Comparison of ENCODE assay signal across 11 cellular contexts in genomic region chr6:151682251-151682650, GRCh38.
"Had no signal": no experiment of that assay in that cellular context is flagged by ENCODE, and none has a peak within 500 bp of the region (broad histone marks: within the 10 kb centered on the region; RNA-seq: fewer than 3 reads in every experiment).

No MANE protein-coding gene starts in this region.

- H3K27me3 ChIP-seq: adrenal gland, tibial artery had no signal

- H3K27ac ChIP-seq: tibial artery had no signal

- H3K9me3 ChIP-seq: adrenal gland, tibial artery had no signal

- ATAC-seq: activated naive CD4-positive, alpha-beta T cell treated with anti-CD3 and anti-CD28 coated beads, Interleukin-2, amount 50 U/mL, for 72 hours; stimulated activated naive CD8-positive, alpha-beta T cell treated with anti-CD3 and anti-CD28 coated beads, Interleukin-15, Interleukin-2, amounts not matched to agents 100 U/mL and 50 U/mL, for 24 hours had no signal

- DNase-seq: activated CD4-positive, CD25-positive, alpha-beta regulatory T cell treated with anti-CD3 and anti-CD28 coated beads, Interleukin-2, amount 50 U/mL, for 72 hours; activated T-cell treated with anti-CD3 and anti-CD28 coated beads, Interleukin-2, amount 50 U/mL, for 1 hour; immature natural killer cell; mammary epithelial cell; stimulated activated CD4-positive, alpha-beta T cell treated with anti-CD3 and anti-CD28 coated beads, Interleukin-4, amount 100 ng/mL, for 4 hours; stimulated activated naive CD8-positive, alpha-beta T cell treated with anti-CD3 and anti-CD28 coated beads, Interleukin-15, Interleukin-2, amounts not matched to agents 100 U/mL and 50 U/mL, for 24 hours; substantia nigra; tibial artery had no signal

- FAIRE-seq: astrocyte had no signal

- H3K36me3 ChIP-seq: adrenal gland, tibial artery had no signal
